ENCODE assay signal across 15 cellular contexts in the genomic region with DNA sequence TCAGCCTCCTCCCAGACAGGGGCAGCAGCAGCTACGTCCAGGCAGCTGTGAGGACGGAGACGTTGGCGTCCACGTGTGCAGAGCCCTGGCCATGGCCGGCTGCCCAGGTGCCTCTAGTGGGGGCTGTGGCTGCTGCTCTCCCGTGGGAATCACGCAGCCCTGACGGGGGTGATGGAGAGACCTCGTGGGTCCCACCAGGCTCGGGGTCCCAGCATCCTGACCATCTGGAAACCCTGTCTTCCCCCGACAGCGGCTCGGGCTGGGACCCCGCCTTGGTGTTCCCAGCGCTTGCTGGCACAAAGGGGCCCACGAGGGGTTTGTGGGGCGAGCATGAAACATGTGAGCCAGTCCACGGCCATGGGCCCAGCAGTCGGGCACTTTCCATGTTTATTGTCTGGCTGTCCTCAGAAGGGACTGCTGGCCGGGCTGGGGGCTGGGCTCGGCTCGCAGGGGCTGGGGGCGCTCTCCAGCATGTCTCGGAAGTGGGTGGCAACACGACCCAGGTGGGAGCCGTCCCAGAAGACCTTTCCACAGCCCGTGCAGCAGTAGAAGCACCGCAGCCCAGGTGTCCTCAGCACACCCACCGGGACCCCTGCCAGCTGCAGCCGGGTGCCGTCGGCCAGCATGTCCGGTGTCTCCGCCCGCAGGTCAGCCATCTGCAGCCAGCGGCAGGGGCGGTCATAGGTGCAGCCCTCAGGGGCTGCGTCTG. TPM values are rescaled to one million over a fixed set of nuclear protein-coding genes. Genes with fewer than 3 reads are reported as not detected.
DNase-seq lines count a peak whose midpoint lies in the region; ATAC-seq, FAIRE-seq and TF ChIP-seq lines count a peak whose summit lies in the region.
"Had no signal": no experiment of that assay in that cellular context is flagged by ENCODE, and none has a peak within 500 bp of the region (broad histone marks: within the 10 kb centered on the region; RNA-seq: fewer than 3 reads in every experiment).

No MANE protein-coding gene starts in this region.

- H3K27me3 Mint-ChIP-seq in natural killer cell treated with Interleukin-12 subunit alpha and Interleukin-12 subunit beta and Interleukin-15 and Interleukin-18, amount 100 ng/mL, for 72 hours = no peaks in the 10 kb centered on the region
- H3K27me3 Mint-ChIP-seq in natural killer cell (ENCODE audit: low read depth in 2 of 2) = no peaks in the 10 kb centered on the region
- H3K27me3 Mint-ChIP-seq: activated CD4-positive, alpha-beta T cell treated with anti-CD3 and anti-CD28 coated beads, Interleukin-2, amount 10 ng/mL, durations not matched to agents 7 days and 5 days; T-cell had no signal

- H3K27ac ChIP-seq in endothelial cell of umbilical vein (ENCODE audit: insufficient read depth, low read depth, low read length) (peak overlapping the region; percentile 97), parathyroid adenoma (peak overlapping the region; percentile 60), OCI-LY7 (ENCODE audit: low read depth, low read length, poor library complexity, severe bottlenecking) (no peak overlapping the region)
- H3K27ac ChIP-seq: cardiac muscle cell, KMS-11 had no signal

- TF ChIP-seq CTCF in natural killer cell (IDR thresholded peaks at IDR 0.05) (no peak), endothelial cell of umbilical vein (IDR thresholded peaks at IDR 0.05; ENCODE audit: extremely low read depth in 1 of 2, insufficient read depth in 1 of 2, low read depth in 1 of 2, low read length in 2 of 2) (no peak), parathyroid adenoma (IDR thresholded peaks at IDR 0.05) (no peak), OCI-LY7 (conservative IDR thresholded peaks at IDR 0.05; ENCODE audit: low read length) (no peak)

- peak overlapping the region; percentile 58 for H3K9ac ChIP-seq in endothelial cell of umbilical vein (replicated peaks; ENCODE audit: extremely low read depth, insufficient read depth, low read length)
- H3K9ac ChIP-seq in parathyroid adenoma = no peak overlapping the region
- H3K9ac ChIP-seq: KMS-11 had no signal

- H3K9me2 ChIP-seq in OCI-LY7 (ENCODE audit: insufficient read depth, low read length) = no peaks in the 10 kb centered on the region

- H4K20me1 ChIP-seq in endothelial cell of umbilical vein (replicated peaks; ENCODE audit: control insufficient read depth, extremely low read depth, insufficient read depth, low read length) = no peaks in the 10 kb centered on the region
- no peaks in the 10 kb centered on the region for H4K20me1 ChIP-seq in OCI-LY7 (ENCODE audit: insufficient read depth, low read length)

- H3K4me1 ChIP-seq in endothelial cell of umbilical vein (ENCODE audit: control insufficient read depth, extremely low read depth, insufficient read depth, low read length) (peaks cover 36% of the 10 kb centered on the region), parathyroid adenoma (no peaks in the 10 kb centered on the region), OCI-LY7 (ENCODE audit: insufficient read depth, low read length, poor library complexity, severe bottlenecking) (peaks cover 24% of the 10 kb centered on the region)

- intact Hi-C loops in natural killer cell (cut with micrococcal nuclease) = no loop called here
- intact Hi-C loops in endothelial cell of umbilical vein (cut with micrococcal nuclease) = no loop called here
- intact Hi-C loops in OCI-LY7 (cut with micrococcal nuclease; ENCODE audit: unreplicated experiment) = no loop called here

- no peaks in the 10 kb centered on the region for H3K27me3 ChIP-seq in endothelial cell of umbilical vein (ENCODE audit: control insufficient read depth in 2 of 2, insufficient read depth in 2 of 2, low read length in 2 of 2)
- H3K27me3 ChIP-seq in parathyroid adenoma (ENCODE audit: control insufficient read depth, insufficient read depth, low read length) = no peaks in the 10 kb centered on the region

- dilution Hi-C loops in endothelial cell of umbilical vein (cut with MboI; ENCODE audit: extremely low pct_ligation_motif_present, low sequenced_read_pairs) = no loop called here

- BruUV-seq in endothelial cell of umbilical vein (replicated peaks; lab: Mats Ljungman, UMichigan) = no TSS peak
- BruUV-seq in OCI-LY7 (replicated peaks; lab: Mats Ljungman, UMichigan) = no TSS peak

- H2AFZ ChIP-seq in endothelial cell of umbilical vein (ENCODE audit: low read depth, low read length) (peak overlapping the region; percentile 71), parathyroid adenoma (no peak overlapping the region), OCI-LY7 (ENCODE audit: low read length) (no peak overlapping the region)

- CTCF ChIA-PET in endothelial cell of umbilical vein (lab: Charles Lee) = interaction anchor here (0.8 to 3.0 kb wide), 9 partner anchors 10 to 116 kb away, joined by 3 to 14 read pairs (median 5); a partner anchor contains a TSS
- CTCF ChIA-PET in OCI-LY7 (lab: Charles Lee; ENCODE audit: unreplicated experiment) = interaction anchor here (0.6 kb wide), 2 partner anchors 20 to 106 kb away, joined by 4 to 7 read pairs; no protein-coding TSS in a partner anchor

- POLR2A ChIA-PET in endothelial cell of umbilical vein (lab: Charles Lee) = interaction anchor here (1.0 kb wide), 1 partner anchor 14 kb away, joined by 3 read pairs; no protein-coding TSS in a partner anchor
- POLR2A ChIA-PET in OCI-LY7 (lab: Charles Lee) = no interaction called here

- no peak for FAIRE-seq in endothelial cell of umbilical vein (lab: Jason Lieb, UNC)

- H3K9me1 ChIP-seq in endothelial cell of umbilical vein (replicated peaks; ENCODE audit: control insufficient read depth, extremely low read depth, insufficient read depth, low read length) = no peaks in the 10 kb centered on the region

- peaks cover 0 to 5% of the 10 kb centered on the region in 2 donors for H3K4me1 Mint-ChIP-seq in natural killer cell treated with Interleukin-12 subunit alpha and Interleukin-12 subunit beta and Interleukin-15 and Interleukin-18, amount 100 ng/mL, for 72 hours (ENCODE audit: low read depth in 2 of 2)
- H3K4me1 Mint-ChIP-seq in natural killer cell = peaks cover 0 to 22% of the 10 kb centered on the region in 2 donors
- peaks cover 6% of the 10 kb centered on the region for H3K4me1 Mint-ChIP-seq in stimulated activated effector memory CD8-positive, alpha-beta T cell treated with anti-CD3 and anti-CD28 coated beads, Interleukin-12 subunit alpha, Interleukin-12 subunit beta, amount 100 ng/mL, for 72 hours

- H3K79me2 ChIP-seq in endothelial cell of umbilical vein (ENCODE audit: control insufficient read depth, insufficient read depth, low read length) (peaks cover under 1% of the 10 kb centered on the region), parathyroid adenoma (no peaks in the 10 kb centered on the region), OCI-LY7 (ENCODE audit: insufficient read depth, low read depth, low read length) (no peaks in the 10 kb centered on the region)

- DNase-seq in natural killer cell treated with Interleukin-12 subunit alpha and Interleukin-12 subunit beta and Interleukin-15 and Interleukin-18, amount 100 ng/mL, for 72 hours (ENCODE audit: low spot score) = peak; percentile 58
- DNase-seq in natural killer cell = no peak
- DNase-seq in endothelial cell of umbilical vein (ENCODE audit: low read depth, low spot score) = no peak
- DNase-seq in OCI-LY7 (ENCODE audit: low spot score) = no peak
- no peak for DNase-seq in NCI-H2196 treated with DMSO at 0.1 percent for 48 hours (lab: John Stamatoyannopoulos, UW; ENCODE audit: unreplicated experiment)
- no peak for DNase-seq in DMS153 (lab: John Stamatoyannopoulos, UW)
- no peak for DNase-seq in stimulated activated effector memory CD8-positive, alpha-beta T cell treated with anti-CD3 and anti-CD28 coated beads, Interleukin-12 subunit alpha, Interleukin-12 subunit beta, amount 100 ng/mL, for 72 hours (ENCODE audit: low spot score in 2 of 2)
- DNase-seq: activated CD4-positive, alpha-beta T cell treated with anti-CD3 and anti-CD28 coated beads, Interleukin-2, amount 10 ng/mL, durations not matched to agents 7 days and 5 days; AML-193; NCI-H1930; T-cell had no signal

- no peak for TF ChIP-seq POLR2A in endothelial cell of umbilical vein (IDR thresholded peaks at IDR 0.05; ENCODE audit: low read depth, low read length)

- no peak for ATAC-seq in natural killer cell treated with Interleukin-12 subunit alpha and Interleukin-12 subunit beta and Interleukin-15 and Interleukin-18, amount 100 ng/mL, for 72 hours
- ATAC-seq in natural killer cell = no peak
- no peak for ATAC-seq in stimulated activated effector memory CD8-positive, alpha-beta T cell treated with anti-CD3 and anti-CD28 coated beads, Interleukin-12 subunit alpha, Interleukin-12 subunit beta, amount 100 ng/mL, for 72 hours
- ATAC-seq: T-cell had no signal

- peak overlapping the region; percentile 28 for H3K4me2 ChIP-seq in endothelial cell of umbilical vein (ENCODE audit: insufficient read depth, low read length)
- no peak overlapping the region for H3K4me2 ChIP-seq in parathyroid adenoma (ENCODE audit: low read length)
- H3K4me2 ChIP-seq in OCI-LY7 (ENCODE audit: low read length) = no peak overlapping the region
- H3K4me2 ChIP-seq: KMS-11 had no signal

- no peak overlapping the region for H3K4me3 Mint-ChIP-seq in natural killer cell treated with Interleukin-12 subunit alpha and Interleukin-12 subunit beta and Interleukin-15 and Interleukin-18, amount 100 ng/mL, for 72 hours
- no peak overlapping the region for H3K4me3 Mint-ChIP-seq in natural killer cell
- H3K4me3 Mint-ChIP-seq in stimulated activated effector memory CD8-positive, alpha-beta T cell treated with anti-CD3 and anti-CD28 coated beads, Interleukin-12 subunit alpha, Interleukin-12 subunit beta, amount 100 ng/mL, for 72 hours = no peak overlapping the region
- H3K4me3 Mint-ChIP-seq: activated CD4-positive, alpha-beta T cell treated with anti-CD3 and anti-CD28 coated beads, Interleukin-2, amount 10 ng/mL, durations not matched to agents 7 days and 5 days; T-cell had no signal

- H3K36me3 ChIP-seq in endothelial cell of umbilical vein (ENCODE audit: control insufficient read depth in 2 of 2, extremely low read depth in 1 of 2, insufficient read depth in 2 of 2, low read length in 2 of 2) = no peaks in the 10 kb centered on the region
- H3K36me3 ChIP-seq in parathyroid adenoma (ENCODE audit: control insufficient read depth, insufficient read depth, low read length) = no peaks in the 10 kb centered on the region
- no peaks in the 10 kb centered on the region for H3K36me3 ChIP-seq in OCI-LY7 (ENCODE audit: insufficient read depth, low read length)
- H3K36me3 ChIP-seq: cardiac muscle cell had no signal

- H3K4me3 ChIP-seq in endothelial cell of umbilical vein (replicated peaks in 1 of 3; ENCODE audit: insufficient read depth in 1 of 3, low read depth in 1 of 3, low read length in 3 of 3) (no peak overlapping the region), parathyroid adenoma (ENCODE audit: low read depth, low read length) (no peak overlapping the region), OCI-LY7 (ENCODE audit: low read depth, low read length, poor library complexity, severe bottlenecking) (no peak overlapping the region)
- H3K4me3 ChIP-seq: cardiac muscle cell had no signal

- no peaks in the 10 kb centered on the region for H3K9me3 ChIP-seq in endothelial cell of umbilical vein (replicated peaks; ENCODE audit: control insufficient read depth, insufficient read depth, low read length)
- H3K9me3 ChIP-seq in parathyroid adenoma (ENCODE audit: control insufficient read depth, low read length) = no peaks in the 10 kb centered on the region
- H3K9me3 ChIP-seq in OCI-LY7 (ENCODE audit: low read length) = no peaks in the 10 kb centered on the region

- no peaks in the 10 kb centered on the region for H3K36me3 Mint-ChIP-seq in natural killer cell treated with Interleukin-12 subunit alpha and Interleukin-12 subunit beta and Interleukin-15 and Interleukin-18, amount 100 ng/mL, for 72 hours
- H3K36me3 Mint-ChIP-seq in natural killer cell = no peaks in the 10 kb centered on the region
- no peaks in the 10 kb centered on the region for H3K36me3 Mint-ChIP-seq in stimulated activated effector memory CD8-positive, alpha-beta T cell treated with anti-CD3 and anti-CD28 coated beads, Interleukin-12 subunit alpha, Interleukin-12 subunit beta, amount 100 ng/mL, for 72 hours
- H3K36me3 Mint-ChIP-seq: T-cell had no signal

- no peaks in the 10 kb centered on the region for H3K9me3 Mint-ChIP-seq in natural killer cell treated with Interleukin-12 subunit alpha and Interleukin-12 subunit beta and Interleukin-15 and Interleukin-18, amount 100 ng/mL, for 72 hours
- no peaks in the 10 kb centered on the region for H3K9me3 Mint-ChIP-seq in natural killer cell
- H3K9me3 Mint-ChIP-seq in stimulated activated effector memory CD8-positive, alpha-beta T cell treated with anti-CD3 and anti-CD28 coated beads, Interleukin-12 subunit alpha, Interleukin-12 subunit beta, amount 100 ng/mL, for 72 hours = no peaks in the 10 kb centered on the region
- H3K9me3 Mint-ChIP-seq: activated CD4-positive, alpha-beta T cell treated with anti-CD3 and anti-CD28 coated beads, Interleukin-2, amount 10 ng/mL, durations not matched to agents 7 days and 5 days; T-cell had no signal

- H3K27ac Mint-ChIP-seq in natural killer cell treated with Interleukin-12 subunit alpha and Interleukin-12 subunit beta and Interleukin-15 and Interleukin-18, amount 100 ng/mL, for 72 hours = no peak overlapping the region
- no peak overlapping the region for H3K27ac Mint-ChIP-seq in natural killer cell
- H3K27ac Mint-ChIP-seq in stimulated activated effector memory CD8-positive, alpha-beta T cell treated with anti-CD3 and anti-CD28 coated beads, Interleukin-12 subunit alpha, Interleukin-12 subunit beta, amount 100 ng/mL, for 72 hours = no peak overlapping the region
- H3K27ac Mint-ChIP-seq: activated CD4-positive, alpha-beta T cell treated with anti-CD3 and anti-CD28 coated beads, Interleukin-2, amount 10 ng/mL, durations not matched to agents 7 days and 5 days; T-cell had no signal

RNA-seq across cellular contexts. Expression of a gene that starts 4.6 kb away (rescaled TPM):
- 1 to 10 TPM in 1 of 2 donors, under 1 TPM in 1; 0.88 to 2.6 TPM for total RNA-seq in natural killer cell treated with Interleukin-12 subunit alpha and Interleukin-12 subunit beta and Interleukin-15 and Interleukin-18, amount 100 ng/mL, for 72 hours
- total RNA-seq in natural killer cell (1 to 10 TPM in 2 of 3 donors, under 1 TPM in 1; 0.88 to 2.3 (median 1.2) TPM), endothelial cell of umbilical vein (50.0 and 61.0 TPM in 2 replicates), OCI-LY7 (2022) (6.4 and 8.9 TPM in 2 replicates)
- polyA plus RNA-seq in endothelial cell of umbilical vein = 54.0 and 72.9 TPM in 2 replicates
- 30.9 and 40.4 TPM in 2 replicates for polyA plus RNA-seq in endothelial cell of umbilical vein (2011; cell fraction: cytosol; rRNA removed)
- polyA plus RNA-seq in endothelial cell of umbilical vein (2011; cell fraction: nucleus; rRNA removed) = 53.9 and 60.9 TPM in 2 replicates
- polyA plus RNA-seq in endothelial cell of umbilical vein (2012) = 19.3 and 25.5 TPM in 2 replicates
- polyA minus RNA-seq in endothelial cell of umbilical vein = 16.6 and 27.9 TPM in 2 replicates
- polyA minus RNA-seq in endothelial cell of umbilical vein (2011; cell fraction: cytosol; rRNA and poly(A)+ RNA removed) = 5.5 TPM
- polyA minus RNA-seq in endothelial cell of umbilical vein (2011; cell fraction: nucleus; rRNA and poly(A)+ RNA removed) = 54.7 and 119 TPM in 2 replicates
- 6.9 TPM in 2 replicates for total RNA-seq in OCI-LY7 (2014; rRNA removed; shearing (Covaris generic))

RNA-seq across cellular contexts. Expression of a gene that starts 29.2 kb away (rescaled TPM):
- 10 to 100 TPM; 31.1 to 38.4 TPM for total RNA-seq in natural killer cell treated with Interleukin-12 subunit alpha and Interleukin-12 subunit beta and Interleukin-15 and Interleukin-18, amount 100 ng/mL, for 72 hours
- total RNA-seq in natural killer cell (10 to 100 TPM; 16.3 to 24.6 (median 19.2) TPM), endothelial cell of umbilical vein (46.4 and 48.0 TPM in 2 replicates), OCI-LY7 (2022) (19.7 and 22.3 TPM in 2 replicates)
- 32.4 and 45.7 TPM in 2 replicates for polyA plus RNA-seq in endothelial cell of umbilical vein
- polyA plus RNA-seq in endothelial cell of umbilical vein (2011; cell fraction: cytosol; rRNA removed) = 15.8 and 22.2 TPM in 2 replicates
- polyA plus RNA-seq in endothelial cell of umbilical vein (2011; cell fraction: nucleus; rRNA removed) = 15.9 and 17.7 TPM in 2 replicates
- 15.2 and 25.2 TPM in 2 replicates for polyA plus RNA-seq in endothelial cell of umbilical vein (2012)
- polyA minus RNA-seq in endothelial cell of umbilical vein = 17.2 and 24.1 TPM in 2 replicates
- polyA minus RNA-seq in endothelial cell of umbilical vein (2011; cell fraction: cytosol; rRNA and poly(A)+ RNA removed) = 22.7 TPM
- polyA minus RNA-seq in endothelial cell of umbilical vein (2011; cell fraction: nucleus; rRNA and poly(A)+ RNA removed) = 10.6 and 19.4 TPM in 2 replicates
- total RNA-seq in OCI-LY7 (2014; rRNA removed; shearing (Covaris generic)) = 11.6 and 11.7 TPM in 2 replicates

RNA-seq across cellular contexts. Expression of a gene that starts 51.6 kb away (rescaled TPM):
- total RNA-seq in natural killer cell treated with Interleukin-12 subunit alpha and Interleukin-12 subunit beta and Interleukin-15 and Interleukin-18, amount 100 ng/mL, for 72 hours = 10 to 100 TPM; 58.8 to 90.3 TPM
- 10 to 100 TPM; 42.9 to 53.8 (median 52.6) TPM for total RNA-seq in natural killer cell
- total RNA-seq in endothelial cell of umbilical vein = 70.2 and 76.1 TPM in 2 replicates
- polyA plus RNA-seq in endothelial cell of umbilical vein = 61.8 and 62.3 TPM in 2 replicates
- 58.8 and 77.9 TPM in 2 replicates for polyA plus RNA-seq in endothelial cell of umbilical vein (2011; cell fraction: cytosol; rRNA removed)
- polyA plus RNA-seq in endothelial cell of umbilical vein (2011; cell fraction: nucleus; rRNA removed) = 68.2 and 70.6 TPM in 2 replicates
- polyA plus RNA-seq in endothelial cell of umbilical vein (2012) = 63.3 and 64.5 TPM in 2 replicates
- polyA minus RNA-seq in endothelial cell of umbilical vein = 33.7 and 42.3 TPM in 2 replicates
- polyA minus RNA-seq in endothelial cell of umbilical vein (2011; cell fraction: cytosol; rRNA and poly(A)+ RNA removed) = 77.9 TPM
- polyA minus RNA-seq in endothelial cell of umbilical vein (2011; cell fraction: nucleus; rRNA and poly(A)+ RNA removed) = 14.0 and 17.6 TPM in 2 replicates
- 59.5 and 62.6 TPM in 2 replicates for total RNA-seq in OCI-LY7 (2014; rRNA removed; shearing (Covaris generic))
- total RNA-seq in OCI-LY7 (2022) = 74.8 and 76.1 TPM in 2 replicates

RNA-seq across cellular contexts. Expression of a gene that starts 55.6 kb away (rescaled TPM):
- total RNA-seq in natural killer cell treated with Interleukin-12 subunit alpha and Interleukin-12 subunit beta and Interleukin-15 and Interleukin-18, amount 100 ng/mL, for 72 hours = not detected
- total RNA-seq in natural killer cell (not detected), endothelial cell of umbilical vein (not detected in 2 replicates), OCI-LY7 (2022) (1.7 and 2.7 TPM in 2 replicates)
- not detected in 2 replicates for polyA plus RNA-seq in endothelial cell of umbilical vein
- polyA plus RNA-seq in endothelial cell of umbilical vein (2011; cell fraction: cytosol; rRNA removed) = not detected in 2 replicates
- not detected in 2 replicates for polyA plus RNA-seq in endothelial cell of umbilical vein (2011; cell fraction: nucleus; rRNA removed)
- 0.31 TPM in 1 of 2 replicates, not detected in the other for polyA plus RNA-seq in endothelial cell of umbilical vein (2012)
- polyA minus RNA-seq in endothelial cell of umbilical vein = not detected in 2 replicates
- not detected for polyA minus RNA-seq in endothelial cell of umbilical vein (2011; cell fraction: cytosol; rRNA and poly(A)+ RNA removed)
- not detected in 2 replicates for polyA minus RNA-seq in endothelial cell of umbilical vein (2011; cell fraction: nucleus; rRNA and poly(A)+ RNA removed)
- total RNA-seq in OCI-LY7 (2014; rRNA removed; shearing (Covaris generic)) = 0.73 TPM in 1 of 2 replicates, not detected in the other
- total RNA-seq: activated CD4-positive, alpha-beta T cell treated with anti-CD3 and anti-CD28 coated beads, Interleukin-2, amount 10 ng/mL, durations not matched to agents 7 days and 5 days; G401 had no signal
